ENCODE assay signal across 13 cellular contexts in genomic region chr19:7921955-7922840, GRCh38. TPM values are rescaled to one million over a fixed set of nuclear protein-coding genes. Genes with fewer than 3 reads are reported as not detected.
DNase-seq lines count a peak whose midpoint lies in the region; ATAC-seq, FAIRE-seq and TF ChIP-seq lines count a peak whose summit lies in the region.
"Had no signal": no experiment of that assay in that cellular context is flagged by ENCODE, and none has a peak within 500 bp of the region (broad histone marks: within the 10 kb centered on the region; RNA-seq: fewer than 3 reads in every experiment).

No MANE protein-coding gene starts in this region.

- peak overlapping the region; percentile 45 for H3K4me3 Mint-ChIP-seq in T-helper 1 cell treated with Interleukin-12 subunit alpha and Interleukin-12 subunit beta and Interleukin-4 antibody, amounts not matched to agents 30 μg/mL and 1 μg/mL, for 36 hours
- H3K4me3 Mint-ChIP-seq in astrocyte (ENCODE audit: unreplicated experiment), result peak overlapping the region; percentile 75
- peak overlapping the region; percentile 6 for H3K4me3 Mint-ChIP-seq in mesothelial cell of epicardium

- H3K27me3 Mint-ChIP-seq in T-helper 1 cell treated with Interleukin-12 subunit alpha and Interleukin-12 subunit beta and Interleukin-4 antibody, amounts not matched to agents 30 μg/mL and 1 μg/mL, for 36 hours (ENCODE audit: low read depth), result peaks cover 16% of the 10 kb centered on the region
- H3K27me3 Mint-ChIP-seq in astrocyte (ENCODE audit: low read depth, unreplicated experiment), result no peaks in the 10 kb centered on the region
- H3K27me3 Mint-ChIP-seq in mesothelial cell of epicardium (ENCODE audit: low read depth), result peaks cover 19% of the 10 kb centered on the region

- H3K9ac ChIP-seq in astrocyte (ENCODE audit: low read length), result peak overlapping the region; percentile 84

- peak overlapping the region; percentile 99 for H3K4me2 ChIP-seq in astrocyte (ENCODE audit: low read length)

- H3K27ac Mint-ChIP-seq in T-helper 1 cell treated with Interleukin-12 subunit alpha and Interleukin-12 subunit beta and Interleukin-4 antibody, amounts not matched to agents 30 μg/mL and 1 μg/mL, for 36 hours, result no peak overlapping the region
- H3K27ac Mint-ChIP-seq in astrocyte (ENCODE audit: unreplicated experiment) (no peak overlapping the region), mesothelial cell of epicardium (peak overlapping the region; percentile 16)

- no peak for FAIRE-seq in astrocyte (lab: Jason Lieb, UNC)

- intact Hi-C loops in testis (cut with DNase I; ENCODE audit: low total_unique reads), result no loop called here

- H3K27ac ChIP-seq in astrocyte (ENCODE audit: low read depth, low read length) (no peak overlapping the region), testis (peak overlapping the region; percentile 75 to 80)

- TF ChIP-seq CTCF in astrocyte (IDR thresholded peaks at IDR 0.05; ENCODE audit: insufficient read depth, low read depth, low read length) (no peak), mesothelial cell of epicardium (IDR thresholded peaks at IDR 0.05; ENCODE audit: unreplicated experiment) (no peak), testis (IDR thresholded peaks at IDR 0.05) (no peak)

- H3K36me3 ChIP-seq in astrocyte (ENCODE audit: insufficient read depth, low read length) (peaks cover 3% of the 10 kb centered on the region), testis (ENCODE audit: low read depth, missing control alignments) (no peaks in the 10 kb centered on the region)

- no peaks in the 10 kb centered on the region for H3K9me3 ChIP-seq in astrocyte (ENCODE audit: insufficient read depth, low read depth, low read length)
- no peaks in the 10 kb centered on the region for H3K9me3 ChIP-seq in testis

- H3K36me3 Mint-ChIP-seq in T-helper 1 cell treated with Interleukin-12 subunit alpha and Interleukin-12 subunit beta and Interleukin-4 antibody, amounts not matched to agents 30 μg/mL and 1 μg/mL, for 36 hours (ENCODE audit: low read depth), result peaks cover 4% of the 10 kb centered on the region
- H3K36me3 Mint-ChIP-seq in astrocyte (ENCODE audit: low read depth, unreplicated experiment) (peaks cover 2% of the 10 kb centered on the region), mesothelial cell of epicardium (no peaks in the 10 kb centered on the region)

- WGBS in testis, 2 donors, result 83 to 84% methylated on average over 14 to 31 of the region's 31 CpGs

- H3K79me2 ChIP-seq in astrocyte (ENCODE audit: insufficient read depth, low read length), result peaks cover 6% of the 10 kb centered on the region

- H4K20me1 ChIP-seq in astrocyte (ENCODE audit: insufficient read depth, low read length), result peaks cover 17% of the 10 kb centered on the region

- H3K4me3 ChIP-seq in astrocyte (ENCODE audit: insufficient read depth, low read depth, low read length), result no peak overlapping the region
- H3K4me3 ChIP-seq in testis, result peak overlapping the region in 1 of 2 donors; percentile 79

- H3K4me1 ChIP-seq in astrocyte (ENCODE audit: insufficient read depth, low read length) (peaks cover 24% of the 10 kb centered on the region), testis (peaks cover 48% of the 10 kb centered on the region)

- TF ChIP-seq POLR2A in testis (IDR thresholded peaks at IDR 0.05), result no peak

- no peaks in the 10 kb centered on the region for H3K9me3 Mint-ChIP-seq in T-helper 1 cell treated with Interleukin-12 subunit alpha and Interleukin-12 subunit beta and Interleukin-4 antibody, amounts not matched to agents 30 μg/mL and 1 μg/mL, for 36 hours
- H3K9me3 Mint-ChIP-seq in astrocyte (ENCODE audit: unreplicated experiment) (no peaks in the 10 kb centered on the region), mesothelial cell of epicardium (no peaks in the 10 kb centered on the region)

- H3K4me1 Mint-ChIP-seq in T-helper 1 cell treated with Interleukin-12 subunit alpha and Interleukin-12 subunit beta and Interleukin-4 antibody, amounts not matched to agents 30 μg/mL and 1 μg/mL, for 36 hours (ENCODE audit: low read depth), result peaks cover 28% of the 10 kb centered on the region
- H3K4me1 Mint-ChIP-seq in astrocyte (ENCODE audit: low read depth, unreplicated experiment), result peaks cover 8% of the 10 kb centered on the region
- H3K4me1 Mint-ChIP-seq in mesothelial cell of epicardium, result peaks cover 29% of the 10 kb centered on the region

- no peak overlapping the region for H2AFZ ChIP-seq in astrocyte (ENCODE audit: low read depth, low read length)

- DNase-seq in T-helper 1 cell (no peak), astrocyte (ENCODE audit: low read depth) (no peak), mesothelial cell of epicardium (ENCODE audit: low spot score in 2 of 2, unreplicated experiment in 2 of 2) (peak in 1 of 2 experiments; percentile 18), testis (no peak), MV-4-11 (lab: John Stamatoyannopoulos, UW) (no peak), germinal center (ENCODE audit: low spot score) (no peak)
- DNase-seq: NCI-H2029 treated with DMSO at 0.1 percent for 48 hours; stimulated activated naive CD4-positive, alpha-beta T cell treated with Interleukin-2 at 50 U/mL for 16 hours had no signal

- ATAC-seq in HG03039 (IDR thresholded peaks at IDR 0.05; ENCODE audit: unreplicated experiment), result no peak
- ATAC-seq: activated CD4-positive, CD25-positive, alpha-beta regulatory T cell treated with anti-CD3 and anti-CD28 coated beads, Interleukin-2, amount 50 U/mL, for 24 hours had no signal

- H3K27me3 ChIP-seq in astrocyte (ENCODE audit: insufficient read depth, low read length), result peaks cover 7% of the 10 kb centered on the region
- no peaks in the 10 kb centered on the region for H3K27me3 ChIP-seq in testis

RNA-seq across cellular contexts. Expression of gene SNAPC2, which starts 2.1 kb away (rescaled TPM):
- total RNA-seq in astrocyte, result 14.7 and 15.2 TPM in 2 replicates
- 15.6 to 16.8 TPM (median 16.3 TPM) in 3 replicates for total RNA-seq in mesothelial cell of epicardium
- total RNA-seq in testis, result 10 to 100 TPM; 72.5 to 88.6 TPM
- polyA plus RNA-seq in testis (ENCODE audit: insufficient read depth, low read depth, low replicate concordance), result 51.9 TPM

RNA-seq across cellular contexts. Expression of gene CTXN1, which starts 3.7 kb away (rescaled TPM):
- 49.5 and 55.9 TPM in 2 replicates for total RNA-seq in astrocyte
- 50.5 to 53.6 TPM (median 51.2 TPM) in 3 replicates for total RNA-seq in mesothelial cell of epicardium
- 10 to 100 TPM; 40.1 to 67.2 TPM for total RNA-seq in testis
- polyA plus RNA-seq in testis (ENCODE audit: insufficient read depth, low read depth, low replicate concordance), result 19.4 TPM

RNA-seq across cellular contexts. Expression of gene TGFBR3L, which starts 7.6 kb away (rescaled TPM):
- total RNA-seq in astrocyte, result 2.8 and 4.6 TPM in 2 replicates
- total RNA-seq in mesothelial cell of epicardium, result 1.2 to 1.7 TPM (median 1.2 TPM) in 3 replicates
- 1 to 10 TPM in 1 of 2 donors, not detected in 1; 2.2 TPM for total RNA-seq in testis
- 1.2 TPM for polyA plus RNA-seq in testis (ENCODE audit: insufficient read depth, low read depth, low replicate concordance)
- total RNA-seq: A172, HT-29 had no signal

RNA-seq across cellular contexts. Expression of gene MAP2K7, which starts 18.5 kb away (rescaled TPM):
- total RNA-seq in astrocyte (20.9 and 22.9 TPM in 2 replicates), mesothelial cell of epicardium (52.1 to 55.6 TPM (median 52.2 TPM) in 3 replicates), testis (10 to 100 TPM; 30.6 to 44.0 TPM)
- 34.8 TPM for polyA plus RNA-seq in testis (ENCODE audit: insufficient read depth, low read depth, low replicate concordance)

RNA-seq across cellular contexts. Expression of gene TIMM44, which starts 21.3 kb away (rescaled TPM):
- 60.5 and 71.1 TPM in 2 replicates for total RNA-seq in astrocyte
- total RNA-seq in mesothelial cell of epicardium, result 76.3 to 80.7 TPM (median 78.3 TPM) in 3 replicates
- 10 to 100 TPM; 68.0 to 71.2 TPM for total RNA-seq in testis
- 33.8 TPM for polyA plus RNA-seq in testis (ENCODE audit: insufficient read depth, low read depth, low replicate concordance)

Comparison
In these comparisons a context has a peak if more than half of its experiments do, and no peak if none do; other contexts are left out.
1. H3K4me3 Mint-ChIP-seq: peak in every context shown above with its lines; median percentile 75 in astrocyte; 45 in T-helper 1 cell treated with Interleukin-12 subunit alpha and Interleukin-12 subunit beta and Interleukin-4 antibody, amounts not matched to agents 30 μg/mL and 1 μg/mL, for 36 hours; 6 in mesothelial cell of epicardium.